ENCODE assay signal across 1 cellular context in genomic region chr4:76354517-76355473, GRCh38.
A peak's percentile ranks its signal among the peaks of the same experiment; 100 is the strongest.
TF ChIP-seq lines count a peak whose summit lies in the region.

No MANE protein-coding gene starts in this region.

TF ChIP-seq in IMR-90, 13 proteins besides CTCF, POLR2A, EP300 and RAD21:
- TF ChIP-seq MAFK (IDR thresholded peaks at IDR 0.05; ENCODE audit: low read depth, low read length) (peak; percentile 81), MAZ (IDR thresholded peaks at IDR 0.05; ENCODE audit: borderline replicate concordance, low read depth, low read length) (no peak)
